7 cellular contexts compared by ENCODE assay signal in the genomic region with DNA sequence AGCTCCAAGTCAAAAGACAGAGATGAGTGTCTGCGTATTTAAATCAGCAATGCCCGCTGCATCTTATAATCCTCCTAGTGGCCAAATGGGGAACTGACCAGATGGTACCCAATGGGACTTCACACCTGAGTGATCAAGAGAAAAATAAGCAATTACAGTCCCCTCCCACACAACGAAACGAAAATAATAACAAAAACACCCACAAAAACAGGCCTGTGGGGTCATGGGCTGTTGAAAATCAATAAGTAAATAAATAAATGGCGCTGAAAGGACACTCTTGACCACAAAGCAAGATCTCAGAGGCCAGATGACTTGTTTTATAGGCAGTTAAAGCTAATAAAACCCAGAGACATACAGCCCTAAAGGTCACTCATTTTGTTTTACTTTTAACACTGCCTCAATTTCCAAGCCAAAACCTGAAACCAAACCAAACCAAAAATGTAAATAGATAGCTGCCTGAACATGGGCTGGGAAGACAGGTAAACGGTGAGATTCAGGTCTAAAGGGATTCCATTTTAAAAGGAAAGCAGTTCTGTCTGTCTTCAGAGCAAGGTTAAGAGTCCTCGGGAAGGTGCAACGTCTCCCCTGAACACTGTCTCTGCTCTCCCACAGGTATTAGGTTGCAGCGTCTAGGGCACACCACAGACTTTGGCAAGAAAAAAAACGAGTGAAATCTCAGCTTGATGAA. TPM values are rescaled to one million over a fixed set of nuclear protein-coding genes. Genes with fewer than 3 reads are reported as not detected.
DNase-seq lines count a peak whose midpoint lies in the region; ATAC-seq and TF ChIP-seq lines count a peak whose summit lies in the region.

No MANE protein-coding gene starts in this region.

- H3K27me3 ChIP-seq in kidney epithelial cell (ENCODE audit: control insufficient read depth, insufficient read depth, low read length): no peaks in the 10 kb centered on the region

- H3K36me3 ChIP-seq in kidney epithelial cell (ENCODE audit: control insufficient read depth, insufficient read depth, low read length): peaks cover 1% of the 10 kb centered on the region

- DNase-seq in GM13976 (ENCODE audit: low spot score) (peak; percentile 82), NCI-H2196 treated with DMSO at 0.1 percent for 48 hours (lab: John Stamatoyannopoulos, UW; ENCODE audit: unreplicated experiment) (peak; percentile 14), cerebellum (ENCODE audit: low spot score) (peak; percentile 84), kidney epithelial cell (ENCODE audit: low read depth) (no peak)
- peak; percentile 55 to 64 for DNase-seq in stimulated activated CD4-positive, alpha-beta T cell treated with anti-CD3 and anti-CD28 coated beads, Interleukin-1b, Interleukin-23, amount 100 ng/mL, for 1 hour (ENCODE audit: low read depth in 2 of 2)

- H3K4me3 ChIP-seq in kidney epithelial cell (ENCODE audit: low read depth, low read length): peak overlapping the region; percentile 60

- in situ Hi-C loops in GM13976 (cut with MboI; ENCODE audit: low sequenced_read_pairs, unreplicated experiment): no loop called here

- peak; percentile 47 for ATAC-seq in HG02943 (IDR thresholded peaks at IDR 0.05; ENCODE audit: low read depth, unreplicated experiment)
- peak; percentile 61 to 68 for ATAC-seq in activated CD4-positive, CD25-positive, alpha-beta regulatory T cell treated with anti-CD3 and anti-CD28 coated beads, Interleukin-2, amount 50 U/mL, for 24 hours

- TF ChIP-seq CTCF in GM13976 (IDR thresholded peaks at IDR 0.05; ENCODE audit: borderline replicate concordance, control extremely low read depth, extremely low read depth, insufficient read depth, missing control alignments) (peak; percentile 66), kidney epithelial cell (IDR thresholded peaks at IDR 0.05; ENCODE audit: insufficient read depth, low read length, poor library complexity, severe bottlenecking) (peak; percentile 87)

RNA-seq across cellular contexts. Expression of a gene that starts 1.3 kb away (rescaled TPM):
- total RNA-seq in cerebellum: 22.2 TPM
- total RNA-seq in kidney epithelial cell: 10.3 and 13.7 TPM in 2 replicates

RNA-seq across cellular contexts. Expression of a gene that starts 12.7 kb away (rescaled TPM):
- total RNA-seq in cerebellum (134 TPM), kidney epithelial cell (222 and 224 TPM in 2 replicates)

RNA-seq across cellular contexts. Expression of a gene that starts 36.9 kb away (rescaled TPM):
- total RNA-seq in cerebellum (13.2 TPM), kidney epithelial cell (25.7 and 25.9 TPM in 2 replicates)
